Comparison of ENCODE assay signal across 8 cellular contexts in genomic region chr2:108607706-108608301, GRCh38.
DNase-seq lines count a peak whose midpoint lies in the region; ATAC-seq and TF ChIP-seq lines count a peak whose summit lies in the region.

No MANE protein-coding gene starts in this region.

- DNase-seq in Caki2 (ENCODE audit: low read depth) = peak; percentile 48
- peak; percentile 35 for DNase-seq in HEK293T (ENCODE audit: extremely low spot score)
- DNase-seq in midbrain (lab: John Stamatoyannopoulos, UW) = peak; percentile 28
- no peak for DNase-seq in omental fat pad (ENCODE audit: low spot score)
- DNase-seq in LoVo (ENCODE audit: low spot score) = no peak

- H3K9me3 Mint-ChIP-seq in dendritic cell treated with granulocyte-macrophage colony-stimulating factor and Interleukin-4, amounts not matched to agents 40 ng/mL and 50 ng/mL, for 4 days = no peaks in the 10 kb centered on the region

- no peaks in the 10 kb centered on the region for H3K27me3 ChIP-seq in SU-DHL-6 (ENCODE audit: low read length)

- TF ChIP-seq CTCF in SU-DHL-6 (IDR thresholded peaks at IDR 0.05; ENCODE audit: insufficient read depth, low read length, poor library complexity, severe bottlenecking) (peak; percentile 62), omental fat pad (IDR thresholded peaks at IDR 0.05) (no peak)

- no peak overlapping the region for H3K4me2 ChIP-seq in SU-DHL-6 (ENCODE audit: low read depth, low read length, poor library complexity, severe bottlenecking)

- H3K27ac ChIP-seq in SU-DHL-6 (ENCODE audit: low read depth, low read length) = no peak overlapping the region

- intact Hi-C loops in dendritic cell treated with granulocyte-macrophage colony-stimulating factor and Interleukin-4, amounts not matched to agents 40 ng/mL and 50 ng/mL, for 4 days (cut with micrococcal nuclease) = no loop called here

- peaks cover 93% of the 10 kb centered on the region for H3K36me3 Mint-ChIP-seq in dendritic cell treated with granulocyte-macrophage colony-stimulating factor and Interleukin-4, amounts not matched to agents 40 ng/mL and 50 ng/mL, for 4 days (ENCODE audit: low read depth)

- H3F3A ChIP-seq in SU-DHL-6 (ENCODE audit: insufficient read depth) = peaks cover 3% of the 10 kb centered on the region; the same call in 1 of the 2 replicates

- H3K4me1 Mint-ChIP-seq in dendritic cell treated with granulocyte-macrophage colony-stimulating factor and Interleukin-4, amounts not matched to agents 40 ng/mL and 50 ng/mL, for 4 days (ENCODE audit: low read depth) = peaks cover 90% of the 10 kb centered on the region

- no peaks in the 10 kb centered on the region for H3K9me3 ChIP-seq in SU-DHL-6 (ENCODE audit: insufficient read depth, low read length)

- H3K27ac Mint-ChIP-seq in dendritic cell treated with granulocyte-macrophage colony-stimulating factor and Interleukin-4, amounts not matched to agents 40 ng/mL and 50 ng/mL, for 4 days = peak overlapping the region; percentile 39

- H3K4me3 ChIP-seq in SU-DHL-6 (ENCODE audit: insufficient read depth, low read length, poor library complexity, severe bottlenecking) = no peak overlapping the region

- ATAC-seq in omental fat pad (ENCODE audit: low FRiP score) (no peak), GM21423 (IDR thresholded peaks at IDR 0.05; ENCODE audit: unreplicated experiment) (no peak)

- H3K79me2 ChIP-seq in SU-DHL-6 (ENCODE audit: insufficient read depth, low read length) = peaks cover 10% of the 10 kb centered on the region; the same call in 1 of the 2 replicates

- H3K9me2 ChIP-seq in SU-DHL-6 (replicated peaks; ENCODE audit: insufficient read depth, low read length) = no peaks in the 10 kb centered on the region

- 0 out of 2 replicates have a peak, but pooled peaks cover 3% of the 10 kb centered on the region for H4K20me1 ChIP-seq in SU-DHL-6 (ENCODE audit: low read depth, low read length)

- POLR2A ChIA-PET in HEK293T (lab: Yijun Ruan, JAX) = no interaction called here

- CTCF ChIA-PET in HEK293T (lab: Yijun Ruan, JAX) = interaction anchor here (1.2 kb wide), 1 partner anchor 9 kb away, joined by 4 read pairs; no protein-coding TSS in a partner anchor

- no peak overlapping the region for H3K9ac ChIP-seq in SU-DHL-6 (ENCODE audit: low read length)

- H3K4me3 Mint-ChIP-seq in dendritic cell treated with granulocyte-macrophage colony-stimulating factor and Interleukin-4, amounts not matched to agents 40 ng/mL and 50 ng/mL, for 4 days = no peak overlapping the region

- H3K27me3 Mint-ChIP-seq in dendritic cell treated with granulocyte-macrophage colony-stimulating factor and Interleukin-4, amounts not matched to agents 40 ng/mL and 50 ng/mL, for 4 days = no peaks in the 10 kb centered on the region

- H3K36me3 ChIP-seq in SU-DHL-6 (ENCODE audit: low read length) = no peaks in the 10 kb centered on the region

- no peak overlapping the region for H2AFZ ChIP-seq in SU-DHL-6 (ENCODE audit: low read depth, low read length, severe bottlenecking)

- in situ Hi-C loops in Caki2 (cut with HindIII; ENCODE audit: low pct_unique_long_range_greater_than_20kb, low sequenced_read_pairs) = no loop called here

TF ChIP-seq in HEK293T, 16 proteins besides CTCF, POLR2A, EP300 and RAD21:
- TF ChIP-seq SP1 (IDR thresholded peaks at IDR 0.05) (no peak), ZNF384 (IDR thresholded peaks at IDR 0.05) (no peak), L3MBTL2 (conservative IDR thresholded peaks at IDR 0.05) (no peak), PKNOX1 (IDR thresholded peaks at IDR 0.05) (no peak), FOXA1 (IDR thresholded peaks at IDR 0.05) (no peak), CTBP1 (IDR thresholded peaks at IDR 0.05; ENCODE audit: borderline replicate concordance) (no peak)

Comparison
In these comparisons a context has a peak if more than half of its experiments do, and no peak if none do; other contexts are left out.
1. DNase-seq: peak in Caki2 (single experiment), HEK293T (single experiment) and midbrain (single experiment); none in omental fat pad (single experiment) and LoVo (single experiment).